18 cellular contexts compared by ENCODE assay signal in genomic region chr6:98808522-98809210, GRCh38. TPM values are rescaled to one million over a fixed set of nuclear protein-coding genes. Genes with fewer than 3 reads are reported as not detected.
"Had no signal": no experiment of that assay in that cellular context is flagged by ENCODE, and none has a peak within 500 bp of the region (broad histone marks: within the 10 kb centered on the region; RNA-seq: fewer than 3 reads in every experiment).

No MANE protein-coding gene starts in this region.

- H3K27me3 ChIP-seq: body of pancreas, testis had no signal

- H3K4me1 ChIP-seq: body of pancreas, gastrocnemius medialis, heart right ventricle, testis had no signal

- H3K4me3 ChIP-seq: body of pancreas, gastrocnemius medialis, heart right ventricle, testis had no signal

- H3K9me3 Mint-ChIP-seq: activated CD4-positive, alpha-beta T cell treated with anti-CD3 and anti-CD28 coated beads, Interleukin-2, amount 10 ng/mL, durations not matched to agents 24 days and 14 days; stimulated activated naive CD8-positive, alpha-beta T cell treated with anti-CD3 and anti-CD28 coated beads, Interleukin-15, Interleukin-2, amounts not matched to agents 100 ng/mL and 50 ng/mL, for 24 hours had no signal

- H3K36me3 Mint-ChIP-seq: natural killer cell treated with Interleukin-12 subunit alpha and Interleukin-12 subunit beta and Interleukin-15 and Interleukin-18, amount 100 ng/mL, for 72 hours; WTC11 had no signal

- H3K36me3 ChIP-seq: gastrocnemius medialis, heart right ventricle had no signal

- H3K9me3 ChIP-seq: body of pancreas, gastrocnemius medialis, testis had no signal

- H3K27ac ChIP-seq: body of pancreas, gastrocnemius medialis, heart right ventricle, testis had no signal

- H3K27ac Mint-ChIP-seq: activated CD4-positive, alpha-beta T cell treated with anti-CD3 and anti-CD28 coated beads, Interleukin-2, amount 10 ng/mL, durations not matched to agents 24 days and 14 days; activated naive CD8-positive, alpha-beta T cell treated with anti-CD3 and anti-CD28 coated beads, Interleukin-2, amount 50 U/mL, for 24 hours; natural killer cell treated with Interleukin-12 subunit alpha and Interleukin-12 subunit beta and Interleukin-15 and Interleukin-18, amount 100 ng/mL, for 72 hours; stimulated activated naive CD8-positive, alpha-beta T cell treated with anti-CD3 and anti-CD28 coated beads, Interleukin-15, Interleukin-2, amounts not matched to agents 100 ng/mL and 50 ng/mL, for 24 hours; WTC11 had no signal

- DNase-seq: activated CD4-positive, alpha-beta T cell treated with anti-CD3 and anti-CD28 coated beads, Interleukin-2, amount 10 ng/mL, durations not matched to agents 24 days and 14 days; activated CD8-positive, alpha-beta memory T cell treated with anti-CD3 and anti-CD28 coated beads for 24 hours; activated naive CD4-positive, alpha-beta T cell treated with Interleukin-2 at 50 U/mL for 16 hours; activated naive CD8-positive, alpha-beta T cell treated with anti-CD3 and anti-CD28 coated beads, Interleukin-2, amount 50 U/mL, for 24 hours; body of pancreas; gastrocnemius medialis; heart right ventricle; kidney; left ventricle myocardium superior; mesenchymal stem cell; stimulated activated CD4-positive, alpha-beta T cell treated with anti-CD3 and anti-CD28 coated beads, Interleukin-4, amount 100 ng/mL, for 1 hour; testis had no signal

- H3K4me3 Mint-ChIP-seq: activated CD4-positive, alpha-beta T cell treated with anti-CD3 and anti-CD28 coated beads, Interleukin-2, amount 10 ng/mL, durations not matched to agents 24 days and 14 days; activated naive CD8-positive, alpha-beta T cell treated with anti-CD3 and anti-CD28 coated beads, Interleukin-2, amount 50 U/mL, for 24 hours; natural killer cell treated with Interleukin-12 subunit alpha and Interleukin-12 subunit beta and Interleukin-15 and Interleukin-18, amount 100 ng/mL, for 72 hours; stimulated activated naive CD8-positive, alpha-beta T cell treated with anti-CD3 and anti-CD28 coated beads, Interleukin-15, Interleukin-2, amounts not matched to agents 100 ng/mL and 50 ng/mL, for 24 hours; WTC11 had no signal

- H3K4me1 Mint-ChIP-seq: activated CD4-positive, alpha-beta T cell treated with anti-CD3 and anti-CD28 coated beads, Interleukin-2, amount 10 ng/mL, durations not matched to agents 24 days and 14 days; activated naive CD8-positive, alpha-beta T cell treated with anti-CD3 and anti-CD28 coated beads, Interleukin-2, amount 50 U/mL, for 24 hours; WTC11 had no signal

RNA-seq across cellular contexts. Expression of gene POU3F2, which starts 25.7 kb away (rescaled TPM):
- total RNA-seq: activated CD4-positive, alpha-beta T cell treated with anti-CD3 and anti-CD28 coated beads, Interleukin-2, amount 10 ng/mL, durations not matched to agents 24 days and 14 days; body of pancreas; heart right ventricle; kidney; left ventricle myocardium superior; natural killer cell treated with Interleukin-12 subunit alpha and Interleukin-12 subunit beta and Interleukin-15 and Interleukin-18, amount 100 ng/mL, for 72 hours; omental fat pad; T-helper 1 cell treated with Interleukin-12 subunit alpha and Interleukin-12 subunit beta and Interleukin-4 antibody, amounts not matched to agents 30 ng/mL and 1 ng/mL, for 36 hours; ureter had no signal
- polyA plus RNA-seq: heart right ventricle had no signal
